17 cellular contexts compared by ENCODE assay signal in genomic region chr17:71974051-71974450, GRCh38.
"Had no signal": no experiment of that assay in that cellular context is flagged by ENCODE, and none has a peak within 500 bp of the region (broad histone marks: within the 10 kb centered on the region; RNA-seq: fewer than 3 reads in every experiment).

No MANE protein-coding gene starts in this region.

- H3K27ac Mint-ChIP-seq: natural killer cell; stimulated activated memory B cell treated with anti-CD40 and anti-IgM and Interleukin-4, amounts not matched to agents 10 μg/mL and 1 μg/mL and 100 μg/mL, for 72 hours; stimulated activated naive CD8-positive, alpha-beta T cell treated with anti-CD3 and anti-CD28 coated beads, Interleukin-15, Interleukin-2, amounts not matched to agents 100 ng/mL and 50 ng/mL, for 24 hours had no signal

- ATAC-seq: esophagus mucosa; heart right ventricle; left lobe of liver; natural killer cell; right cardiac atrium; stimulated activated memory B cell treated with anti-CD40 and anti-IgM and Interleukin-4, amounts not matched to agents 10 μg/mL and 1 μg/mL and 100 μg/mL, for 72 hours had no signal

- DNase-seq: cortex of kidney; dorsolateral prefrontal cortex; effector memory CD4-positive, alpha-beta T cell; heart right ventricle; hypothalamus; kidney glomerular epithelial cell; mammary epithelial cell; natural killer cell; posterior cingulate gyrus; right cardiac atrium; stimulated activated CD4-positive, alpha-beta T cell treated with anti-CD3 and anti-CD28 coated beads, Interleukin-4, amount 100 ng/mL, for 24 hours had no signal

- H3K4me3 Mint-ChIP-seq: natural killer cell; neural crest cell; stimulated activated memory B cell treated with anti-CD40 and anti-IgM and Interleukin-4, amounts not matched to agents 10 μg/mL and 1 μg/mL and 100 μg/mL, for 72 hours; stimulated activated naive CD8-positive, alpha-beta T cell treated with anti-CD3 and anti-CD28 coated beads, Interleukin-15, Interleukin-2, amounts not matched to agents 100 ng/mL and 50 ng/mL, for 24 hours had no signal

- H3K27me3 Mint-ChIP-seq: stimulated activated memory B cell treated with anti-CD40 and anti-IgM and Interleukin-4, amounts not matched to agents 10 μg/mL and 1 μg/mL and 100 μg/mL, for 72 hours; stimulated activated naive CD8-positive, alpha-beta T cell treated with anti-CD3 and anti-CD28 coated beads, Interleukin-15, Interleukin-2, amounts not matched to agents 100 ng/mL and 50 ng/mL, for 24 hours had no signal

- H3K9me3 Mint-ChIP-seq: stimulated activated naive CD8-positive, alpha-beta T cell treated with anti-CD3 and anti-CD28 coated beads, Interleukin-15, Interleukin-2, amounts not matched to agents 100 ng/mL and 50 ng/mL, for 24 hours had no signal

- H3K36me3 ChIP-seq: heart right ventricle, tibial nerve had no signal

- H3K27me3 ChIP-seq: dorsolateral prefrontal cortex, heart right ventricle, tibial nerve had no signal

- H3K4me1 Mint-ChIP-seq: natural killer cell; stimulated activated memory B cell treated with anti-CD40 and anti-IgM and Interleukin-4, amounts not matched to agents 10 μg/mL and 1 μg/mL and 100 μg/mL, for 72 hours had no signal

- H3K36me3 Mint-ChIP-seq: natural killer cell; stimulated activated memory B cell treated with anti-CD40 and anti-IgM and Interleukin-4, amounts not matched to agents 10 μg/mL and 1 μg/mL and 100 μg/mL, for 72 hours had no signal
